ENCODE assay signal across 13 cellular contexts in the genomic region with DNA sequence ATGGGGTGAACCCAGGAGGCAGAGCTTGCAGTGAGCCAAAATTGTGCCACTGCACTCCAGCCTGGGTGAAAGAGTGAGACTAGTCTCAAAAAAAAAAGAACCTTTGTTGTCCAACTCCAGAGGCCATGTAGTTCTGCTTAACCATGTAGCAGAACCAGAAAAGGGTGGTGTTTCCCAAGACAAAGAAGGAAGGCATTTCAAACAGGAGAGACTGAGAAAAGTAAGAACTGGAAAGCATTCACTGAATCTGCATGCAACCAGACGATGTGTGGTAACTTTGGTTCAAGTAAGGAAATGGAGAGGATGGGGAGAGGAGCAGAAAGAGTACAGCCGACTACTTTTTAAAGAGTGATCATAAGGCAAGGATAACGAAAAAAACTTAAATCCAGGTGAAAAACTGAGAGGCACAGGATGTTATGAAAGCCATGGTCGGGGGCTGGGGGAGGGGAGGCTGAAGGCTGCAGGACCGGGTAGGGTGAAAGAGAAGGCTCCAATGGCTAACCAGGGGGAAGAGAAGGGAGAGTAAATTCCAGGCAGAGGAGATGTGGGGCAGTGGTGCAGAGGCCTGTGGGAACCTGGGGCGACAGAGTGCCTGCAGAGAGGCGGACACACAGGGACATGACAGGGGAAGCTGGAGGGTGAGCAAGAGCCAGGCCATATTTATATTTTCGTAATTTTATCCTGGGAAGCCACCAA. TPM values are rescaled to one million over a fixed set of nuclear protein-coding genes. Genes with fewer than 3 reads are reported as not detected.
DNase-seq lines count a peak whose midpoint lies in the region; ATAC-seq and TF ChIP-seq lines count a peak whose summit lies in the region.
"Had no signal": no experiment of that assay in that cellular context is flagged by ENCODE, and none has a peak within 500 bp of the region (broad histone marks: within the 10 kb centered on the region; RNA-seq: fewer than 3 reads in every experiment).

No MANE protein-coding gene starts in this region.

- H3K36me3 ChIP-seq in left ventricle myocardium inferior = no peaks in the 10 kb centered on the region
- H3K36me3 ChIP-seq in mesendoderm (ENCODE audit: control insufficient read depth, insufficient read depth, low read length) = no peaks in the 10 kb centered on the region
- H3K36me3 ChIP-seq in upper lobe of right lung = no peaks in the 10 kb centered on the region
- H3K36me3 ChIP-seq in ascending aorta = no peaks in the 10 kb centered on the region
- H3K36me3 ChIP-seq: tibial nerve had no signal

- DNase-seq in left ventricle myocardium inferior (no peak), left ventricle myocardium superior (no peak), mesendoderm (peak; percentile 40), upper lobe of right lung (no peak), omental fat pad (ENCODE audit: low spot score) (no peak), ascending aorta (ENCODE audit: low spot score in 2 of 2) (no peak)
- DNase-seq in activated CD8-positive, alpha-beta T cell treated with anti-CD3 and anti-CD28 coated beads for 36 hours = no peak
- DNase-seq: foreskin melanocyte, Kasumi-1, NCI-H2227 treated with DMSO at 0.1 percent for 48 hours had no signal

- WGBS in mesendoderm (ENCODE audit: extremely low coverage, insufficient coverage, low lambda C conversion rate) = no CpG with 5 or more reads among the region's 8 CpGs

- H2BK120ac ChIP-seq in mesendoderm (ENCODE audit: low read depth, low read length) = no peak overlapping the region

- no peak overlapping the region for H4K5ac ChIP-seq in mesendoderm (ENCODE audit: low read length)

- TF ChIP-seq CTCF in left ventricle myocardium inferior (IDR thresholded peaks at IDR 0.05; ENCODE audit: borderline replicate concordance) (no peak), upper lobe of right lung (IDR thresholded peaks at IDR 0.05) (no peak), omental fat pad (IDR thresholded peaks at IDR 0.05) (no peak), ascending aorta (IDR thresholded peaks at IDR 0.05) (no peak)
- no peak for TF ChIP-seq CTCF in activated CD8-positive, alpha-beta T cell treated with anti-CD3 and anti-CD28 coated beads for 36 hours (IDR thresholded peaks at IDR 0.05)

- peaks cover 6% of the 10 kb centered on the region for H3K36me3 Mint-ChIP-seq in activated CD8-positive, alpha-beta T cell treated with anti-CD3 and anti-CD28 coated beads for 36 hours (ENCODE audit: low read depth)

- H3K4me1 ChIP-seq in left ventricle myocardium inferior = peaks cover 74% of the 10 kb centered on the region
- H3K4me1 ChIP-seq in mesendoderm (ENCODE audit: control insufficient read depth, low read depth, low read length) = peaks cover 15% of the 10 kb centered on the region
- peaks cover 46% of the 10 kb centered on the region for H3K4me1 ChIP-seq in upper lobe of right lung
- peaks cover 0 to 27% of the 10 kb centered on the region in 2 donors for H3K4me1 ChIP-seq in ascending aorta

- POLR2A ChIA-PET in activated CD8-positive, alpha-beta T cell treated with anti-CD3 and anti-CD28 coated beads for 36 hours (lab: Charles Lee) = interaction anchor here (1.2 kb wide), 1 partner anchor 37 kb away, joined by 3 read pairs; no protein-coding TSS in a partner anchor

- no peak overlapping the region for H4K8ac ChIP-seq in mesendoderm (ENCODE audit: low read depth, low read length)

- CTCF ChIA-PET in activated CD8-positive, alpha-beta T cell treated with anti-CD3 and anti-CD28 coated beads for 36 hours (lab: Charles Lee) = no interaction called here

- H2AK5ac ChIP-seq in mesendoderm (ENCODE audit: low read length) = no peak overlapping the region

- peak overlapping the region; percentile 17 for H3K27ac Mint-ChIP-seq in activated CD8-positive, alpha-beta T cell treated with anti-CD3 and anti-CD28 coated beads for 36 hours

- no peak overlapping the region for H3K4ac ChIP-seq in mesendoderm (ENCODE audit: low read depth, low read length)

- H3K9ac ChIP-seq in mesendoderm (ENCODE audit: low read length) = peak overlapping the region; percentile 44

- peak overlapping the region; percentile 50 for H3K56ac ChIP-seq in mesendoderm (ENCODE audit: low read length)

- ATAC-seq in left ventricle myocardium superior (no peak), upper lobe of right lung (peak; percentile 56), omental fat pad (ENCODE audit: low FRiP score) (no peak), HG02885 (IDR thresholded peaks at IDR 0.05; ENCODE audit: poor library complexity, unreplicated experiment) (no peak)
- ATAC-seq in activated CD8-positive, alpha-beta T cell treated with anti-CD3 and anti-CD28 coated beads for 36 hours = no peak
- ATAC-seq: Panc1 had no signal

- H3K79me1 ChIP-seq in mesendoderm (ENCODE audit: low read length) = peaks cover 20% of the 10 kb centered on the region

- H3K4me3 ChIP-seq in left ventricle myocardium inferior (no peak overlapping the region), mesendoderm (ENCODE audit: low read length) (no peak overlapping the region), upper lobe of right lung (no peak overlapping the region), ascending aorta (no peak overlapping the region)
- H3K4me3 ChIP-seq: tibial nerve had no signal

- peaks cover 61% of the 10 kb centered on the region for H3K4me1 Mint-ChIP-seq in activated CD8-positive, alpha-beta T cell treated with anti-CD3 and anti-CD28 coated beads for 36 hours (ENCODE audit: low read depth)

- H3K27me3 Mint-ChIP-seq in activated CD8-positive, alpha-beta T cell treated with anti-CD3 and anti-CD28 coated beads for 36 hours = no peaks in the 10 kb centered on the region

- no peak overlapping the region for H2BK5ac ChIP-seq in mesendoderm (ENCODE audit: low read length)

- H3K27ac ChIP-seq in left ventricle myocardium inferior (replicated peaks) = peak overlapping the region; percentile 25
- H3K27ac ChIP-seq in mesendoderm (ENCODE audit: low read depth, low read length) = peak overlapping the region; percentile 17
- H3K27ac ChIP-seq in upper lobe of right lung = peak overlapping the region; percentile 87
- H3K27ac ChIP-seq in ascending aorta = no peak overlapping the region

- no peaks in the 10 kb centered on the region for H3K9me3 Mint-ChIP-seq in activated CD8-positive, alpha-beta T cell treated with anti-CD3 and anti-CD28 coated beads for 36 hours

- H3K4me3 Mint-ChIP-seq in activated CD8-positive, alpha-beta T cell treated with anti-CD3 and anti-CD28 coated beads for 36 hours = no peak overlapping the region

- no peak overlapping the region for H3K23ac ChIP-seq in mesendoderm (ENCODE audit: low read length)

- peaks cover 24% of the 10 kb centered on the region for H3K79me2 ChIP-seq in mesendoderm (ENCODE audit: control insufficient read depth, insufficient read depth, low read length)

- no peak overlapping the region for H3K4me2 ChIP-seq in mesendoderm (ENCODE audit: low read length)

- intact Hi-C loops in left ventricle myocardium inferior (cut with micrococcal nuclease) (no loop called here), left ventricle myocardium superior (cut with micrococcal nuclease) (no loop called here), upper lobe of right lung (cut with DNase I) (no loop called here), ascending aorta (cut with DNase I) (loop anchor here (5.0 kb wide), 1 partner anchor 49 kb away; a partner anchor contains a TSS)
- intact Hi-C loops in activated CD8-positive, alpha-beta T cell treated with anti-CD3 and anti-CD28 coated beads for 36 hours (cut with micrococcal nuclease) = loop anchor here (10.0 kb wide), 2 partner anchors 46 to 54 kb away; a partner anchor contains a TSS

- no peaks in the 10 kb centered on the region for H3K9me3 ChIP-seq in left ventricle myocardium inferior (replicated peaks)
- H3K9me3 ChIP-seq in upper lobe of right lung = no peaks in the 10 kb centered on the region
- H3K9me3 ChIP-seq in ascending aorta = no peaks in the 10 kb centered on the region
- H3K9me3 ChIP-seq: tibial nerve had no signal

- H3K27me3 ChIP-seq in left ventricle myocardium inferior (ENCODE audit: low read depth) (no peaks in the 10 kb centered on the region), mesendoderm (ENCODE audit: insufficient read depth, low read length, poor library complexity) (no peaks in the 10 kb centered on the region), upper lobe of right lung (no peaks in the 10 kb centered on the region), ascending aorta (no peaks in the 10 kb centered on the region)
- H3K27me3 ChIP-seq: tibial nerve had no signal

- H3K18ac ChIP-seq in mesendoderm (ENCODE audit: low read length) = no peak overlapping the region

- H2BK15ac ChIP-seq in mesendoderm (replicated peaks; ENCODE audit: low read depth) = no peak overlapping the region

RNA-seq across cellular contexts. Expression of a gene that starts 48.8 kb away (rescaled TPM):
- 91.7 TPM for total RNA-seq in left ventricle myocardium inferior
- 80.5 TPM for total RNA-seq in left ventricle myocardium superior
- total RNA-seq in activated CD8-positive, alpha-beta T cell treated with anti-CD3 and anti-CD28 coated beads for 36 hours = 10 to 100 TPM; 87.1 to 93.4 TPM
- 35.4 TPM for polyA plus RNA-seq in mesendoderm (2013, experiment 1 of 2)
- polyA plus RNA-seq in mesendoderm (2013, experiment 2 of 2) = 37.6 TPM
- 134 TPM for total RNA-seq in upper lobe of right lung
- 10 to 100 TPM; 29.0 to 46.8 (median 35.1) TPM for total RNA-seq in omental fat pad
- 43.3 TPM for total RNA-seq in ascending aorta

Comparison
In these comparisons a context has a peak if more than half of its experiments do, and no peak if none do; other contexts are left out.
1. H3K27ac ChIP-seq: peak in left ventricle myocardium inferior (single experiment), mesendoderm (single experiment) and upper lobe of right lung (single experiment); none in ascending aorta (0 of 2).
2. intact Hi-C loops: an anchor here in activated CD8-positive, alpha-beta T cell treated with anti-CD3 and anti-CD28 coated beads for 36 hours (10.0 kb wide) and ascending aorta (5.0 kb wide); none called in left ventricle myocardium inferior, left ventricle myocardium superior and upper lobe of right lung.